13 cellular contexts compared by ENCODE assay signal in genomic region chr7:83439021-83439420, GRCh38.
"Had no signal": no experiment of that assay in that cellular context is flagged by ENCODE, and none has a peak within 500 bp of the region (broad histone marks: within the 10 kb centered on the region; RNA-seq: fewer than 3 reads in every experiment).

No MANE protein-coding gene starts in this region.

- H3K36me3 Mint-ChIP-seq: stimulated activated effector memory CD8-positive, alpha-beta T cell treated with anti-CD3 and anti-CD28 coated beads, Interleukin-12 subunit alpha, Interleukin-12 subunit beta, amount 100 ng/mL, for 72 hours had no signal

- DNase-seq: activated CD4-positive, alpha-beta T cell treated with anti-CD3 and anti-CD28 coated beads, Interleukin-2, amount 10 ng/mL, durations not matched to agents 24 days and 14 days; activated naive CD4-positive, alpha-beta T cell treated with anti-CD3 and anti-CD28 coated beads, Interleukin-2, amount 50 U/mL, for 16 hours; amniotic stem cell; kidney glomerular epithelial cell; small intestine; T-helper 9 cell; tibial artery; uterus had no signal

- H3K27ac ChIP-seq: neutrophil, right atrium auricular region, tibial artery, uterus, VCaP had no signal

- H3K4me1 ChIP-seq: right atrium auricular region, tibial artery, uterus had no signal

- H3K27me3 Mint-ChIP-seq: activated CD4-positive, alpha-beta T cell treated with anti-CD3 and anti-CD28 coated beads, Interleukin-2, amount 10 ng/mL, durations not matched to agents 24 days and 14 days; activated T-helper 17 cell treated with anti-CD3 and anti-CD28 coated beads, Interleukin-2, amount 50 U/mL, for 72 hours had no signal

- H3K4me3 ChIP-seq: right atrium auricular region, tibial artery, uterus had no signal

- H3K36me3 ChIP-seq: neutrophil, right atrium auricular region, tibial artery had no signal

- H3K9me3 Mint-ChIP-seq: activated CD4-positive, alpha-beta T cell treated with anti-CD3 and anti-CD28 coated beads, Interleukin-2, amount 10 ng/mL, durations not matched to agents 24 days and 14 days had no signal

- H3K9me3 ChIP-seq: neutrophil, right atrium auricular region, tibial artery, uterus had no signal

- H3K4me3 Mint-ChIP-seq: activated CD4-positive, alpha-beta T cell treated with anti-CD3 and anti-CD28 coated beads, Interleukin-2, amount 10 ng/mL, durations not matched to agents 24 days and 14 days; activated T-helper 17 cell treated with anti-CD3 and anti-CD28 coated beads, Interleukin-2, amount 50 U/mL, for 72 hours; stimulated activated effector memory CD8-positive, alpha-beta T cell treated with anti-CD3 and anti-CD28 coated beads, Interleukin-12 subunit alpha, Interleukin-12 subunit beta, amount 100 ng/mL, for 72 hours had no signal

- H3K27ac Mint-ChIP-seq: activated CD4-positive, alpha-beta T cell treated with anti-CD3 and anti-CD28 coated beads, Interleukin-2, amount 10 ng/mL, durations not matched to agents 24 days and 14 days; activated T-helper 17 cell treated with anti-CD3 and anti-CD28 coated beads, Interleukin-2, amount 50 U/mL, for 72 hours; stimulated activated effector memory CD8-positive, alpha-beta T cell treated with anti-CD3 and anti-CD28 coated beads, Interleukin-12 subunit alpha, Interleukin-12 subunit beta, amount 100 ng/mL, for 72 hours had no signal

- H3K27me3 ChIP-seq: neutrophil, right atrium auricular region, uterus had no signal

- H3K4me1 Mint-ChIP-seq: activated CD4-positive, alpha-beta T cell treated with anti-CD3 and anti-CD28 coated beads, Interleukin-2, amount 10 ng/mL, durations not matched to agents 24 days and 14 days; activated T-helper 17 cell treated with anti-CD3 and anti-CD28 coated beads, Interleukin-2, amount 50 U/mL, for 72 hours; stimulated activated effector memory CD8-positive, alpha-beta T cell treated with anti-CD3 and anti-CD28 coated beads, Interleukin-12 subunit alpha, Interleukin-12 subunit beta, amount 100 ng/mL, for 72 hours had no signal

- ATAC-seq: activated T-helper 17 cell treated with anti-CD3 and anti-CD28 coated beads, Interleukin-2, amount 50 U/mL, for 72 hours; stimulated activated effector memory CD8-positive, alpha-beta T cell treated with anti-CD3 and anti-CD28 coated beads, Interleukin-12 subunit alpha, Interleukin-12 subunit beta, amount 100 ng/mL, for 72 hours had no signal
